Comparison of ENCODE assay signal across 1 cellular context in genomic region chr1:192808588-192809285, GRCh38.
A peak's percentile ranks its signal among the peaks of the same experiment; 100 is the strongest.
TF ChIP-seq lines count a peak whose summit lies in the region.

Gene RGS2, plus strand, starts transcription at chr1:192809039. Its CDS starts 33 bp downstream, at chr1:192809072.

TF ChIP-seq in K562, 482 proteins besides CTCF, POLR2A, EP300 and RAD21 (continued from another document and continues in another):
- no peak for TF ChIP-seq CHAMP1 (IDR thresholded peaks at IDR 0.05)
- TF ChIP-seq POLR2G (IDR thresholded peaks at IDR 0.05; ENCODE audit: low read depth, low read length): peak; percentile 99
- no peak for TF ChIP-seq ZMIZ1 (IDR thresholded peaks at IDR 0.05; ENCODE audit: low read depth in 2 of 2, low read length in 2 of 2)
- no peak for TF ChIP-seq OTX1 (CRISPR knock-in tag; IDR thresholded peaks at IDR 0.05)
- no peak for TF ChIP-seq ARID3B (CRISPR knock-in tag; IDR thresholded peaks at IDR 0.05; ENCODE audit: borderline replicate concordance)
- TF ChIP-seq MNT (conservative IDR thresholded peaks at IDR 0.05): peak in 1 of 2 experiments; percentile 65; a peak in 3 of 4 replicates
- TF ChIP-seq ATF1 (CRISPR knock-in tag; IDR thresholded peaks at IDR 0.05): no peak
- TF ChIP-seq ATF1 (tag; IDR thresholded peaks at IDR 0.05): peak; percentile 92; the same call in 1 of the 2 replicates
- no peak for TF ChIP-seq DLX4 (CRISPR knock-in tag; IDR thresholded peaks at IDR 0.05)
- TF ChIP-seq RBM14 (IDR thresholded peaks at IDR 0.05; ENCODE audit: borderline replicate concordance, insufficient read depth, low read depth, low read length): no peak
- peak; percentile 85 for TF ChIP-seq HNRNPLL (IDR thresholded peaks at IDR 0.05; ENCODE audit: low read depth, low read length, poor library complexity, severe bottlenecking)
- TF ChIP-seq NR2C2 (CRISPR knock-in tag; IDR thresholded peaks at IDR 0.05): 0 out of 2 replicates have a peak, but pooled peaks have one; percentile 14
- no peak for TF ChIP-seq NR2C2 (tag; IDR thresholded peaks at IDR 0.05)
- TF ChIP-seq SUPT5H (IDR thresholded peaks at IDR 0.05): peak; percentile 95
- TF ChIP-seq ZC3H11A (IDR thresholded peaks at IDR 0.05; ENCODE audit: low read depth, low read length): no peak
- TF ChIP-seq HCFC1 (IDR thresholded peaks at IDR 0.05; ENCODE audit: low read depth, low read length): peak; percentile 53; the same call in 1 of the 2 replicates
- TF ChIP-seq NFATC3 (IDR thresholded peaks at IDR 0.05): peak; percentile 91; the same call in 1 of the 2 replicates
- TF ChIP-seq FOXP1 (CRISPR knock-in tag; IDR thresholded peaks at IDR 0.05): peak; percentile 87
- peak; percentile 55 for TF ChIP-seq GTF2B (IDR thresholded peaks at IDR 0.05; ENCODE audit: extremely low read depth, insufficient read length)
- no peak for TF ChIP-seq ZFPM2 (CRISPR knock-in tag; IDR thresholded peaks at IDR 0.05)
- TF ChIP-seq RBFOX2 (IDR thresholded peaks at IDR 0.05; ENCODE audit: low read depth, low read length): peak; percentile 97
- TF ChIP-seq SREBF1 (IDR thresholded peaks at IDR 0.05; ENCODE audit: borderline replicate concordance, low read depth, low read length): no peak
- TF ChIP-seq ZNF699 (CRISPR knock-in tag; IDR thresholded peaks at IDR 0.05; ENCODE audit: insufficient replicate concordance): no peak
- TF ChIP-seq RBM34 (IDR thresholded peaks at IDR 0.05; ENCODE audit: borderline replicate concordance, insufficient read depth, low read length): 0 out of 2 replicates have a peak, but pooled peaks have one; percentile 54
- TF ChIP-seq TAF7 (tag; IDR thresholded peaks at IDR 0.05): peak; percentile 92
- no peak for TF ChIP-seq TCF3 (CRISPR knock-in tag; IDR thresholded peaks at IDR 0.05)
- no peak for TF ChIP-seq PATZ1 (CRISPR knock-in tag; IDR thresholded peaks at IDR 0.05; ENCODE audit: borderline replicate concordance)
- no peak for TF ChIP-seq TCFL5 (CRISPR knock-in tag; conservative IDR thresholded peaks at IDR 0.05)
- no peak for TF ChIP-seq THRB (CRISPR knock-in tag; conservative IDR thresholded peaks at IDR 0.05)
- no peak for TF ChIP-seq U2AF2 (optimal IDR thresholded peaks at IDR 0.05; ENCODE audit: low read depth, low read length)
- no peak for TF ChIP-seq NCOA4 (IDR thresholded peaks at IDR 0.05; ENCODE audit: partially characterized antibody)
- TF ChIP-seq HDGF (IDR thresholded peaks at IDR 0.05): no peak
- peak; percentile 16; the same call in 1 of the 2 replicates for TF ChIP-seq KLF13 (tag; IDR thresholded peaks at IDR 0.05; ENCODE audit: borderline replicate concordance, low read depth)
- 0 out of 2 replicates have a peak, but pooled peaks have one; percentile 52 for TF ChIP-seq ZNF57 (CRISPR knock-in tag; IDR thresholded peaks at IDR 0.05)
- TF ChIP-seq IRF1 (CRISPR knock-in tag; IDR thresholded peaks at IDR 0.05; ENCODE audit: borderline replicate concordance): 0 out of 2 replicates have a peak, but pooled peaks have one; percentile 62
- no peak for TF ChIP-seq ZNF24 (IDR thresholded peaks at IDR 0.05)
- 0 out of 2 replicates have a peak, but pooled peaks have one; percentile 23 for TF ChIP-seq ZHX1 (conservative IDR thresholded peaks at IDR 0.05; ENCODE audit: low read length)
- TF ChIP-seq ZC3H8 (IDR thresholded peaks at IDR 0.05): no peak; the same call in 1 of the 2 replicates
- TF ChIP-seq MBD2 (IDR thresholded peaks at IDR 0.05; ENCODE audit: borderline replicate concordance, low read depth): peak; percentile 68; the same call in 1 of the 2 replicates
- no peak for TF ChIP-seq SRSF1 (IDR thresholded peaks at IDR 0.05; ENCODE audit: low read depth, low read length)
- TF ChIP-seq TRIM24 (IDR thresholded peaks at IDR 0.05): 0 out of 4 replicates have a peak, but pooled peaks of 1 of the 2 experiments have one; percentile 7
- no peak for TF ChIP-seq ETV1 (tag; conservative IDR thresholded peaks at IDR 0.05; ENCODE audit: low read depth)
- TF ChIP-seq IRF2 (CRISPR knock-in tag; IDR thresholded peaks at IDR 0.05): no peak
- peak; percentile 64 for TF ChIP-seq CREB3L1 (IDR thresholded peaks at IDR 0.05; ENCODE audit: borderline replicate concordance, low read depth)
